8 cellular contexts compared by ENCODE assay signal in the genomic region with DNA sequence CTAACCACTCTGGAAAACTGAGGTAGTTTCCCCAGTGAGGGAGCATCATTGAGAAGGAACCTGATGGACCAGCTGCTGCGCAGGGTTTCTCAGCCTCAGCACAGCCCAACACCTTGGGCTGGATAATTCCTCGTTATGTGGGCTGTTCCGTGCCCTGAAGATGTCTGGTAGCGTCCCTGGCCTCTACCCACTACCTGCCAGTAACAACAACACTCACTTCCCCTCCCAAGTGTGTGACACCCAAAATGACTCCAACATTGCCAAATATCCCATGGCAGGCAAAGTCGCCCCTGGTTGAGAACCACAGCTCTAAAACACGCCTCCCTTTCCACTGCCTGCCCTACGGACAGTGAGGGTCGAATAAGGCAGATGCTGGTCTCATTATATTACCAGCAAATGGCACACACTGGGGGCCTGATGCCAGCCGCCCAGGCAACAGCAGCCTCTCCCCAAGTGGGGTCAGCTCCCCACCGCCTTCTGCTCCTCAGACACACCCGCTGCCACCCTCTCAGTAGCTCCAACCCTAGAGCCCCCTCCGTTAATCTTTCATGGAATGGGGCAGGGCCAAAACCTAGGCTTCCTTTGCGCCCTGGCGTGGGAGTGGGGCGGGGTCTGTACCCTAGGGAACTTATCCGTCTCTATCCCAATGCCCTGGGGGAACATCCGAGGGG. TPM values are rescaled to one million over a fixed set of nuclear protein-coding genes. Genes with fewer than 3 reads are reported as not detected.
DNase-seq lines count a peak whose midpoint lies in the region; ATAC-seq, FAIRE-seq and TF ChIP-seq lines count a peak whose summit lies in the region.

No MANE protein-coding gene starts in this region.

- peaks cover 52% of the 10 kb centered on the region; the same call in 1 of the 2 replicates for H3K79me2 ChIP-seq in KMS-11 (ENCODE audit: insufficient read depth, low read depth)

- peaks cover 0 to 56% (median 51%) of the 10 kb centered on the region in 11 experiments; a peak in 18 of 22 replicates for H4K20me1 ChIP-seq in BLaER1 treated with 17β-estradiol and CSF1 and Interleukin-3, amounts not matched to agents 10 nM and 100 nM
- no peaks in the 10 kb centered on the region for H4K20me1 ChIP-seq in KMS-11 (ENCODE audit: insufficient read depth)

- no peak for ATAC-seq in HG03442 (IDR thresholded peaks at IDR 0.05; ENCODE audit: unreplicated experiment)
- no peak for ATAC-seq in HG03139 (IDR thresholded peaks at IDR 0.05; ENCODE audit: unreplicated experiment)

- no peaks in the 10 kb centered on the region for H3K27me3 ChIP-seq in BLaER1 treated with 17β-estradiol and CSF1 and Interleukin-3, amounts not matched to agents 10 nM and 100 nM
- H3K27me3 ChIP-seq in KMS-11 (ENCODE audit: insufficient read depth, low read depth): no peaks in the 10 kb centered on the region
- no peaks in the 10 kb centered on the region for H3K27me3 ChIP-seq in bronchial epithelial cell (ENCODE audit: control insufficient read depth, insufficient read depth, low read length)
- H3K27me3 ChIP-seq in muscle layer of duodenum (ENCODE audit: low read depth, low read length): no peaks in the 10 kb centered on the region

- H3K4me3 ChIP-seq in BLaER1 treated with 17β-estradiol and CSF1 and Interleukin-3, amounts not matched to agents 10 nM and 100 nM: peak overlapping the region; percentile 88 to 99 (median 96)
- no peak overlapping the region for H3K4me3 ChIP-seq in KMS-11 (IDR thresholded peaks at IDR 0.05; ENCODE audit: insufficient read depth, low read depth, low read length)
- peak overlapping the region; percentile 90 for H3K4me3 ChIP-seq in bronchial epithelial cell (ENCODE audit: low read depth, low read length)
- H3K4me3 ChIP-seq in muscle layer of duodenum (ENCODE audit: low read depth in 1 of 2, low read length in 2 of 2): peak overlapping the region; percentile 63 to 66

- H3K9ac ChIP-seq in BLaER1 treated with 17β-estradiol and CSF1 and Interleukin-3, amounts not matched to agents 10 nM and 100 nM: peak overlapping the region; percentile 84 to 95 (median 90)
- peak overlapping the region; percentile 76 for H3K9ac ChIP-seq in KMS-11

- H2AFZ ChIP-seq in KMS-11 (ENCODE audit: low read depth): 0 out of 2 replicates have a peak overlapping the region, but pooled peaks have one; percentile 72

- DNase-seq in bronchial epithelial cell (ENCODE audit: low read depth): no peak
- DNase-seq in hepatic stellate cell (ENCODE audit: low spot score): no peak
- DNase-seq in ACHN: no peak

- H3K4me1 ChIP-seq in BLaER1 treated with 17β-estradiol and CSF1 and Interleukin-3, amounts not matched to agents 10 nM and 100 nM: peaks cover 69 to 91% (median 82%) of the 10 kb centered on the region in 10 experiments
- peaks cover 67% of the 10 kb centered on the region for H3K4me1 ChIP-seq in KMS-11 (ENCODE audit: low read depth, poor library complexity, severe bottlenecking)
- peaks cover 12 to 30% of the 10 kb centered on the region in 2 donors for H3K4me1 ChIP-seq in muscle layer of duodenum (ENCODE audit: control insufficient read depth in 1 of 2, insufficient read depth in 2 of 2, low read length in 2 of 2)

- H3K36me3 ChIP-seq in BLaER1 treated with 17β-estradiol and CSF1 and Interleukin-3, amounts not matched to agents 10 nM and 100 nM: peaks cover 0 to 36% (median 17%) of the 10 kb centered on the region in 11 experiments; a peak in 10 of 22 replicates
- H3K36me3 ChIP-seq in KMS-11 (ENCODE audit: insufficient read depth): no peaks in the 10 kb centered on the region
- H3K36me3 ChIP-seq in bronchial epithelial cell (ENCODE audit: control insufficient read depth, insufficient read depth, low read length): peaks cover 7% of the 10 kb centered on the region
- no peaks in the 10 kb centered on the region for H3K36me3 ChIP-seq in muscle layer of duodenum (ENCODE audit: control insufficient read depth in 1 of 2, insufficient read depth in 2 of 2, low read length in 2 of 2)

- no peak for FAIRE-seq in bronchial epithelial cell (lab: Jason Lieb, UNC)

- peak overlapping the region; percentile 78 to 97 (median 88) for H3K27ac ChIP-seq in BLaER1 treated with 17β-estradiol and CSF1 and Interleukin-3, amounts not matched to agents 10 nM and 100 nM
- H3K27ac ChIP-seq in KMS-11 (no peak overlapping the region; the same call in 1 of the 2 replicates), muscle layer of duodenum (ENCODE audit: low read length) (peak overlapping the region; percentile 63)

- TF ChIP-seq CTCF in KMS-11 (conservative IDR thresholded peaks at IDR 0.05; ENCODE audit: low read depth, low read length) (no peak), bronchial epithelial cell (IDR thresholded peaks at IDR 0.05; ENCODE audit: insufficient read depth, low read length, severe bottlenecking) (no peak)

- peak overlapping the region; percentile 94 to 100 (median 98) for H3K4me2 ChIP-seq in BLaER1 treated with 17β-estradiol and CSF1 and Interleukin-3, amounts not matched to agents 10 nM and 100 nM
- peak overlapping the region; percentile 88 for H3K4me2 ChIP-seq in KMS-11

- in situ Hi-C loops in ACHN (cut with HindIII; ENCODE audit: low pct_ligation_motif_present, low pct_unique_long_range_greater_than_20kb, low sequenced_read_pairs): no loop called here

- H3K9me3 ChIP-seq in BLaER1 treated with 17β-estradiol and CSF1 and Interleukin-3, amounts not matched to agents 10 nM and 100 nM (replicated peaks in 1 of 11): no peaks in the 10 kb centered on the region
- no peaks in the 10 kb centered on the region for H3K9me3 ChIP-seq in muscle layer of duodenum (ENCODE audit: control insufficient read depth in 1 of 2, low read length in 2 of 2)

RNA-seq across cellular contexts. Expression of a gene that starts 1.0 kb away (rescaled TPM):
- 9.9 and 10.8 TPM in 2 replicates for total RNA-seq in bronchial epithelial cell

RNA-seq across cellular contexts. Expression of a gene that starts 32.8 kb away (rescaled TPM):
- not detected in 2 replicates for total RNA-seq in bronchial epithelial cell

RNA-seq across cellular contexts. Expression of a gene that starts 37.3 kb away (rescaled TPM):
- total RNA-seq in bronchial epithelial cell: 2.1 and 2.3 TPM in 2 replicates

RNA-seq across cellular contexts. Expression of a gene that starts 39.6 kb away (rescaled TPM):
- total RNA-seq in bronchial epithelial cell: 0.13 TPM in 1 of 2 replicates, not detected in the other

RNA-seq across cellular contexts. Expression of a gene that starts 47.3 kb away (rescaled TPM):
- 15.8 and 21.8 TPM in 2 replicates for total RNA-seq in bronchial epithelial cell
